In genomic region chr22:31248965-31249940, GRCh38 we compare ENCODE assay signal across 13 cellular contexts. TPM values are rescaled to one million over a fixed set of nuclear protein-coding genes. Genes with fewer than 3 reads are reported as not detected.
A peak's percentile ranks its signal among the peaks of the same experiment; 100 is the strongest.
DNase-seq lines count a peak whose midpoint lies in the region; ATAC-seq and TF ChIP-seq lines count a peak whose summit lies in the region.
"Had no signal": no experiment of that assay in that cellular context is flagged by ENCODE, and none has a peak within 500 bp of the region (broad histone marks: within the 10 kb centered on the region; RNA-seq: fewer than 3 reads in every experiment).

No MANE protein-coding gene starts in this region.

- H3K27ac ChIP-seq in esophagus muscularis mucosa (replicated peaks in 1 of 4), result peak overlapping the region in 3 of 4 donors; percentile 59 to 68 (median 64)
- no peak overlapping the region for H3K27ac ChIP-seq in neural progenitor cell
- peak overlapping the region; percentile 63 for H3K27ac ChIP-seq in upper lobe of right lung

- POLR2A ChIA-PET in activated CD4-positive, alpha-beta T cell treated with anti-CD3 and anti-CD28 coated beads, Interleukin-2, amount 10 ng/mL, durations not matched to agents 7 days and 5 days (lab: Charles Lee), result no interaction called here
- POLR2A ChIA-PET in activated CD4-positive, alpha-beta memory T cell treated with anti-CD3 and anti-CD28 coated beads, Interleukin-2, amount 10 ng/mL, durations not matched to agents 7 days and 5 days (lab: Charles Lee), result interaction anchor here (1.1 to 1.5 kb wide), 5 partner anchors 7 to 43 kb away, joined by 3 to 5 read pairs (median 3); partner anchors contain the start of gene PIK3IP1

- ATAC-seq in upper lobe of right lung, result peak; percentile 15
- ATAC-seq in GM18858 (IDR thresholded peaks at IDR 0.05; ENCODE audit: unreplicated experiment), result no peak
- ATAC-seq: A549 had no signal

- no peak for TF ChIP-seq CTCF in esophagus muscularis mucosa (IDR thresholded peaks at IDR 0.05)
- no peak for TF ChIP-seq CTCF in neural progenitor cell (IDR thresholded peaks at IDR 0.05)
- no peak for TF ChIP-seq CTCF in upper lobe of right lung (IDR thresholded peaks at IDR 0.05)

- H3K4me3 ChIP-seq in esophagus muscularis mucosa, result peak overlapping the region; percentile 46 to 61 (median 58)
- H3K4me3 ChIP-seq in neural progenitor cell, result no peak overlapping the region
- peak overlapping the region; percentile 62 for H3K4me3 ChIP-seq in upper lobe of right lung
- H3K4me3 ChIP-seq: A549, MG63 had no signal

- peaks cover 6% of the 10 kb centered on the region for H3K36me3 Mint-ChIP-seq in activated CD4-positive, alpha-beta T cell treated with anti-CD3 and anti-CD28 coated beads, Interleukin-2, amount 10 ng/mL, durations not matched to agents 7 days and 5 days (ENCODE audit: low read depth)
- no peaks in the 10 kb centered on the region for H3K36me3 Mint-ChIP-seq in neural progenitor cell
- H3K36me3 Mint-ChIP-seq in activated CD4-positive, alpha-beta memory T cell treated with anti-CD3 and anti-CD28 coated beads, Interleukin-2, amount 10 ng/mL, durations not matched to agents 7 days and 5 days (ENCODE audit: low read depth), result peaks cover 5% of the 10 kb centered on the region

- no peaks in the 10 kb centered on the region for H3K9me3 Mint-ChIP-seq in activated CD4-positive, alpha-beta T cell treated with anti-CD3 and anti-CD28 coated beads, Interleukin-2, amount 10 ng/mL, durations not matched to agents 7 days and 5 days
- H3K9me3 Mint-ChIP-seq in neural progenitor cell, result no peaks in the 10 kb centered on the region
- H3K9me3 Mint-ChIP-seq in activated CD4-positive, alpha-beta memory T cell treated with anti-CD3 and anti-CD28 coated beads, Interleukin-2, amount 10 ng/mL, durations not matched to agents 7 days and 5 days, result no peaks in the 10 kb centered on the region

- H3K9me3 ChIP-seq in esophagus muscularis mucosa (no peaks in the 10 kb centered on the region), neural progenitor cell (ENCODE audit: low read depth) (no peaks in the 10 kb centered on the region), upper lobe of right lung (no peaks in the 10 kb centered on the region)
- H3K9me3 ChIP-seq: A549, MG63 had no signal

- WGBS in esophagus muscularis mucosa, result 81% methylated on average over 9 of the region's 9 CpGs

- intact Hi-C loops in esophagus muscularis mucosa (cut with DNase I), result no loop called here
- intact Hi-C loops in upper lobe of right lung (cut with DNase I), result no loop called here

- H3K27me3 ChIP-seq in esophagus muscularis mucosa, result no peaks in the 10 kb centered on the region
- no peaks in the 10 kb centered on the region for H3K27me3 ChIP-seq in neural progenitor cell
- no peaks in the 10 kb centered on the region for H3K27me3 ChIP-seq in upper lobe of right lung
- H3K27me3 ChIP-seq: MG63 had no signal

- H3K4me1 Mint-ChIP-seq in activated CD4-positive, alpha-beta T cell treated with anti-CD3 and anti-CD28 coated beads, Interleukin-2, amount 10 ng/mL, durations not matched to agents 7 days and 5 days, result peaks cover 35% of the 10 kb centered on the region
- peaks cover 29% of the 10 kb centered on the region for H3K4me1 Mint-ChIP-seq in neural progenitor cell
- peaks cover 25% of the 10 kb centered on the region for H3K4me1 Mint-ChIP-seq in activated CD4-positive, alpha-beta memory T cell treated with anti-CD3 and anti-CD28 coated beads, Interleukin-2, amount 10 ng/mL, durations not matched to agents 7 days and 5 days

- DNase-seq in activated CD4-positive, alpha-beta T cell treated with anti-CD3 and anti-CD28 coated beads, Interleukin-2, amount 10 ng/mL, durations not matched to agents 7 days and 5 days, result no peak
- DNase-seq in activated CD4-positive, alpha-beta T cell treated with anti-CD3 and anti-CD28 coated beads for 48 hours, result no peak
- DNase-seq in esophagus muscularis mucosa (ENCODE audit: extremely low spot score), result no peak
- no peak for DNase-seq in neural progenitor cell (ENCODE audit: low spot score)
- no peak for DNase-seq in upper lobe of right lung
- no peak for DNase-seq in activated CD4-positive, alpha-beta memory T cell treated with anti-CD3 and anti-CD28 coated beads, Interleukin-2, amount 10 ng/mL, durations not matched to agents 7 days and 5 days
- DNase-seq in activated CD4-positive, CD25-positive, alpha-beta regulatory T cell (lab: John Stamatoyannopoulos, UW), result no peak
- DNase-seq: activated T-cell treated with anti-CD3 and anti-CD28 coated beads, Interleukin-2, amount 50 U/mL, for 1 hour; MG63; SHP77; stimulated activated CD4-positive, alpha-beta T cell treated with anti-CD3 and anti-CD28 coated beads, Interleukin-2, amount 100 ng/mL, for 24 hours had no signal

- no peak overlapping the region for H3K4me3 Mint-ChIP-seq in activated CD4-positive, alpha-beta T cell treated with anti-CD3 and anti-CD28 coated beads, Interleukin-2, amount 10 ng/mL, durations not matched to agents 7 days and 5 days
- peak overlapping the region; percentile 80 for H3K4me3 Mint-ChIP-seq in neural progenitor cell
- H3K4me3 Mint-ChIP-seq in activated CD4-positive, alpha-beta memory T cell treated with anti-CD3 and anti-CD28 coated beads, Interleukin-2, amount 10 ng/mL, durations not matched to agents 7 days and 5 days, result no peak overlapping the region

- no peak for TF ChIP-seq POLR2A in esophagus muscularis mucosa (IDR thresholded peaks at IDR 0.05; ENCODE audit: low read depth)

- CTCF ChIA-PET in activated CD4-positive, alpha-beta T cell treated with anti-CD3 and anti-CD28 coated beads, Interleukin-2, amount 10 ng/mL, durations not matched to agents 7 days and 5 days (lab: Charles Lee), result interaction anchor here (0.5 to 1.8 kb wide), 7 partner anchors 13 to 64 kb away, joined by 3 to 7 read pairs (median 3); no protein-coding TSS in a partner anchor
- CTCF ChIA-PET in activated CD4-positive, alpha-beta memory T cell treated with anti-CD3 and anti-CD28 coated beads, Interleukin-2, amount 10 ng/mL, durations not matched to agents 7 days and 5 days (lab: Charles Lee), result interaction anchor here (1.1 to 2.1 kb wide), 5 partner anchors 17 to 142 kb away, joined by 4 to 9 read pairs (median 7); partner anchors contain the start of genes LIMK2 and SELENOM

- no peak for TF ChIP-seq EP300 in esophagus muscularis mucosa (IDR thresholded peaks at IDR 0.05)

- peaks cover 18% of the 10 kb centered on the region for H4K20me1 ChIP-seq in neural progenitor cell (ENCODE audit: low read depth)

- H3K4me2 ChIP-seq in neural progenitor cell, result peak overlapping the region; percentile 74
- H3K4me2 ChIP-seq: A549 had no signal

- H3F3A ChIP-seq in neural progenitor cell (ENCODE audit: low read depth), result peaks cover 19% of the 10 kb centered on the region

- peak overlapping the region; percentile 46 for H3K27ac Mint-ChIP-seq in activated CD4-positive, alpha-beta T cell treated with anti-CD3 and anti-CD28 coated beads, Interleukin-2, amount 10 ng/mL, durations not matched to agents 7 days and 5 days
- no peak overlapping the region for H3K27ac Mint-ChIP-seq in neural progenitor cell
- no peak overlapping the region for H3K27ac Mint-ChIP-seq in activated CD4-positive, alpha-beta memory T cell treated with anti-CD3 and anti-CD28 coated beads, Interleukin-2, amount 10 ng/mL, durations not matched to agents 7 days and 5 days

- H3K79me2 ChIP-seq in neural progenitor cell (ENCODE audit: low read depth), result peaks cover 24% of the 10 kb centered on the region

- H3K9ac ChIP-seq in neural progenitor cell, result no peak overlapping the region

- H3K4me1 ChIP-seq in esophagus muscularis mucosa (peaks cover 41 to 46% (median 43%) of the 10 kb centered on the region in 4 donors), neural progenitor cell (peaks cover 15% of the 10 kb centered on the region), upper lobe of right lung (peaks cover 45% of the 10 kb centered on the region)

- no peaks in the 10 kb centered on the region for H3K36me3 ChIP-seq in esophagus muscularis mucosa
- H3K36me3 ChIP-seq in neural progenitor cell, result no peaks in the 10 kb centered on the region
- no peaks in the 10 kb centered on the region for H3K36me3 ChIP-seq in upper lobe of right lung
- H3K36me3 ChIP-seq: MG63 had no signal

- no peaks in the 10 kb centered on the region for H3K27me3 Mint-ChIP-seq in activated CD4-positive, alpha-beta T cell treated with anti-CD3 and anti-CD28 coated beads, Interleukin-2, amount 10 ng/mL, durations not matched to agents 7 days and 5 days
- peaks cover 3% of the 10 kb centered on the region for H3K27me3 Mint-ChIP-seq in neural progenitor cell (ENCODE audit: insufficient read depth, low read depth)
- H3K27me3 Mint-ChIP-seq in activated CD4-positive, alpha-beta memory T cell treated with anti-CD3 and anti-CD28 coated beads, Interleukin-2, amount 10 ng/mL, durations not matched to agents 7 days and 5 days, result no peaks in the 10 kb centered on the region

- H2AFZ ChIP-seq in neural progenitor cell (replicated peaks), result no peak overlapping the region

RNA-seq across cellular contexts. Expression of gene LIMK2, which starts 37.2 kb away (rescaled TPM):
- 10 to 100 TPM; 48.6 to 54.5 TPM for total RNA-seq in activated CD4-positive, alpha-beta T cell treated with anti-CD3 and anti-CD28 coated beads, Interleukin-2, amount 10 ng/mL, durations not matched to agents 7 days and 5 days
- total RNA-seq in esophagus muscularis mucosa (10 to 100 TPM; 12.0 to 18.2 (median 14.3) TPM), neural progenitor cell (ENCODE audit: low replicate concordance) (28.1 and 45.8 TPM in 2 replicates), upper lobe of right lung (63.0 TPM)
- 10 to 100 TPM; 44.0 to 46.4 TPM for total RNA-seq in activated CD4-positive, alpha-beta memory T cell treated with anti-CD3 and anti-CD28 coated beads, Interleukin-2, amount 10 ng/mL, durations not matched to agents 7 days and 5 days

RNA-seq across cellular contexts. Expression of gene PIK3IP1, which starts 43.0 kb away (rescaled TPM):
- total RNA-seq in activated CD4-positive, alpha-beta T cell treated with anti-CD3 and anti-CD28 coated beads, Interleukin-2, amount 10 ng/mL, durations not matched to agents 7 days and 5 days, result 10 to 100 TPM; 56.0 to 63.0 TPM
- total RNA-seq in esophagus muscularis mucosa (10 to 100 TPM; 34.5 to 49.1 (median 39.8) TPM), neural progenitor cell (ENCODE audit: low replicate concordance) (4.5 and 4.7 TPM in 2 replicates), upper lobe of right lung (56.4 TPM)
- total RNA-seq in activated CD4-positive, alpha-beta memory T cell treated with anti-CD3 and anti-CD28 coated beads, Interleukin-2, amount 10 ng/mL, durations not matched to agents 7 days and 5 days, result 10 to 100 TPM; 56.4 to 57.8 TPM
